14 cellular contexts compared by ENCODE assay signal in the genomic region with DNA sequence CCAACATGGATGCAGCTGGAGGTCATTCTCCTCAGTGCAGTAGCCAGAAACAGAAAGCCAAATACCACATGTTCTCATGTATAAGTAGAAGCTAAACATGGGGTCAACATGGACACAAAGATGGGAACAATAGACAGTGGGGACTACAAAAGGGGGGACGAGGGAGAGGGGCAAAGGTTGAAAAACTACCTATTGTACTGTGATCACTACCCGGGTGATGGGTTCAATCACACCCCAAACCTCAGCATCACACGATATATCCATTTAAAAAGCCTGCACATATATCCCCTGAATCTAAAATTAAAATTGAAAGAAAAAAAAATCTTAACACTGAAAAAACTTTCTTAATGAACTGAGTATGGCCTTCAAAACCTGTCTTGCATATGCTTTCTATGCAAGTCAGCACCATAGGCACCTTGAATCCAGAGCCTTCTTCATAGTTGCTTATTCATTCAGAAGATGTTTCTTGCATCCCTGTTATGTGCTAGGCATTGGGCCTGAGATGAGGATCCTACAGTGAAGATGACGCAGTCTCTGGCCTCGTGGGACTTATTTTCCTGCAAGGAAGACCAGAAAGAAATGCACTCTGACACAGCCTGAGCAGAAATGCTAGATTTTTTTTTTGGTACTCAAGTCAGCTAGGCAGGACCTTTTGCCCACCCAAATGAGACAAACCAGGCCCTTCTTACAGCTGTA. TPM values are rescaled to one million over a fixed set of nuclear protein-coding genes. Genes with fewer than 3 reads are reported as not detected.
A peak's percentile ranks its signal among the peaks of the same experiment; 100 is the strongest.
DNase-seq lines count a peak whose midpoint lies in the region; ATAC-seq, FAIRE-seq and TF ChIP-seq lines count a peak whose summit lies in the region.
"Had no signal": no experiment of that assay in that cellular context is flagged by ENCODE, and none has a peak within 500 bp of the region (broad histone marks: within the 10 kb centered on the region; RNA-seq: fewer than 3 reads in every experiment).

No MANE protein-coding gene starts in this region.

- TF ChIP-seq EP300 in HepG2 (IDR thresholded peaks at IDR 0.05; ENCODE audit: low read depth in 2 of 2, low read length in 2 of 2) (no peak), HepG2 (CRISPR knock-in tag; IDR thresholded peaks at IDR 0.05; ENCODE audit: borderline replicate concordance) (no peak)

- H3K36me3 ChIP-seq in liver (ENCODE audit: control insufficient read depth in 4 of 4, insufficient read depth in 3 of 4, low read depth in 1 of 4, low read length in 3 of 4), result peaks cover 4 to 24% (median 13%) of the 10 kb centered on the region in 4 donors
- H3K36me3 ChIP-seq in HepG2 (replicated peaks in 1 of 2; ENCODE audit: control insufficient read depth in 1 of 2, insufficient read depth in 2 of 2, low read length in 2 of 2), result no peaks in the 10 kb centered on the region

- ATAC-seq in HepG2 (no peak), sciatic nerve (peak; percentile 43), GM21619 (IDR thresholded peaks at IDR 0.05; ENCODE audit: unreplicated experiment) (no peak)
- ATAC-seq: stimulated activated memory B cell treated with anti-CD40 and anti-IgM and Interleukin-4, amounts not matched to agents 10 μg/mL and 1 μg/mL and 100 μg/mL, for 72 hours had no signal

- H2AFZ ChIP-seq in HepG2 (ENCODE audit: low read length), result no peak overlapping the region

- H3K4me1 ChIP-seq in liver (ENCODE audit: control insufficient read depth in 4 of 4, insufficient read depth in 4 of 4, low read length in 3 of 4) (peaks cover 0 to 6% (median 0%) of the 10 kb centered on the region in 4 donors), HepG2 (ENCODE audit: insufficient read depth, low read length) (peaks cover 15% of the 10 kb centered on the region)

- CTCF ChIA-PET in HepG2 (lab: Yijun Ruan, JAX; ENCODE audit: low intra/inter-chr PET ratio, low total read pairs), result no interaction called here

- H3K27ac ChIP-seq in liver (ENCODE audit: low read depth in 1 of 2, low read length in 2 of 2) (no peak overlapping the region), HepG2 (ENCODE audit: extremely low read length, insufficient read depth, low read length) (no peak overlapping the region)

- H3K27me3 ChIP-seq in liver (ENCODE audit: control insufficient read depth in 4 of 4, insufficient read depth in 4 of 4, low read length in 3 of 4) (no peaks in the 10 kb centered on the region), HepG2 (ENCODE audit: control insufficient read depth in 1 of 2, insufficient read depth in 2 of 2, low read length in 2 of 2) (peaks cover 7 to 80% of the 10 kb centered on the region in 2 experiments; a peak in 4 of 5 replicates)

- POLR2A ChIA-PET in HepG2 (lab: Yijun Ruan, JAX), result no interaction called here

- TF ChIP-seq RAD21 in liver (IDR thresholded peaks at IDR 0.05) (no peak), HepG2 (CRISPR knock-in tag; IDR thresholded peaks at IDR 0.05) (no peak)

- in situ Hi-C loops in HepG2 (cut with HindIII; ENCODE audit: extremely low pct_ligation_motif_present, low pct_unique_long_range_greater_than_20kb), result no loop called here

- H3K9me3 ChIP-seq in liver (ENCODE audit: control insufficient read depth in 4 of 4, low read length in 3 of 4) (no peaks in the 10 kb centered on the region), HepG2 (ENCODE audit: low read length) (no peaks in the 10 kb centered on the region)
- H3K9me3 ChIP-seq: Caco-2 had no signal

- no peak for TF ChIP-seq POLR2A in HepG2 (IDR thresholded peaks at IDR 0.05; ENCODE audit: insufficient read depth in 1 of 2, low read depth in 2 of 2, low read length in 2 of 2)

- DNase-seq in HepG2 (ENCODE audit: low spot score), result no peak
- peak; percentile 58 for DNase-seq in fibroblast of pulmonary artery (ENCODE audit: low read depth)
- DNase-seq in sciatic nerve (ENCODE audit: low spot score), result no peak
- no peak for DNase-seq in islet precursor cell
- no peak for DNase-seq in foreskin melanocyte
- DNase-seq in GOT3 (lab: John Stamatoyannopoulos, UW), result no peak
- DNase-seq: activated CD4-positive, alpha-beta T cell treated with anti-CD3 and anti-CD28 coated beads, Interleukin-2, amount 10 ng/mL, durations not matched to agents 24 days and 14 days; NCI-H1436; NCI-H524 treated with DMSO at 0.1 percent for 48 hours had no signal

- H3K4me3 ChIP-seq in liver (ENCODE audit: low read depth in 1 of 3, low read length in 3 of 3) (no peak overlapping the region), HepG2 (replicated peaks in 1 of 3; ENCODE audit: insufficient read depth in 1 of 3, low read depth in 2 of 3, low read length in 3 of 3) (no peak overlapping the region), fibroblast of pulmonary artery (replicated peaks; ENCODE audit: low read depth, low read length) (no peak overlapping the region)

- H3K4me2 ChIP-seq in HepG2 (ENCODE audit: low read depth, low read length), result no peak overlapping the region

- 83% methylated on average over 5 of the region's 5 CpGs for WGBS in liver
- WGBS in HepG2 (ENCODE audit: low lambda C conversion rate), result 28% methylated on average over 4 of the region's 5 CpGs

- intact Hi-C loops in HepG2 (cut with micrococcal nuclease; ENCODE audit: unreplicated experiment), result no loop called here
- intact Hi-C loops in sciatic nerve (cut with DNase I), result no loop called here

- no peaks in the 10 kb centered on the region for H3K79me2 ChIP-seq in HepG2 (ENCODE audit: insufficient read depth, low read length)

- peaks cover 14% of the 10 kb centered on the region for H4K20me1 ChIP-seq in HepG2 (ENCODE audit: insufficient read depth, low read length)

- BruUV-seq in HepG2 (replicated peaks; lab: Mats Ljungman, UMichigan), result no TSS peak

- no peak for TF ChIP-seq CTCF in liver (IDR thresholded peaks at IDR 0.05; ENCODE audit: low read depth, low read length, missing input control)
- TF ChIP-seq CTCF in HepG2 (CRISPR knock-in tag; IDR thresholded peaks at IDR 0.05), result no peak
- no peak for TF ChIP-seq CTCF in fibroblast of pulmonary artery (IDR thresholded peaks at IDR 0.05; ENCODE audit: low read length, missing control alignments)

- no peak for FAIRE-seq in HepG2 (lab: Jason Lieb, UNC)
- FAIRE-seq: GM18507 had no signal

- H3K9ac ChIP-seq in liver (ENCODE audit: low read depth in 1 of 2, low read length in 2 of 2), result no peak overlapping the region
- H3K9ac ChIP-seq in HepG2 (ENCODE audit: insufficient read depth, low read depth, low read length), result no peak overlapping the region

TF ChIP-seq in liver, 16 proteins besides CTCF, POLR2A, EP300 and RAD21 (continues in another document):
- peak; percentile 0 for TF ChIP-seq SP1 (IDR thresholded peaks at IDR 0.05)
- TF ChIP-seq ATF3 (IDR thresholded peaks at IDR 0.05), result peak; percentile 20
- TF ChIP-seq JUND (IDR thresholded peaks at IDR 0.05), result peak in 1 of 2 donors; percentile 57

TF ChIP-seq in HepG2, 621 proteins besides CTCF, POLR2A, EP300 and RAD21 (continues in another document):
- TF ChIP-seq TBX2 (CRISPR knock-in tag; IDR thresholded peaks at IDR 0.05; ENCODE audit: borderline replicate concordance), result no peak
- TF ChIP-seq GTF2F1 (IDR thresholded peaks at IDR 0.05; ENCODE audit: low read length), result no peak
- no peak for TF ChIP-seq DPF2 (CRISPR knock-in tag; IDR thresholded peaks at IDR 0.05; ENCODE audit: borderline replicate concordance, low read depth)
- no peak for TF ChIP-seq YY1 (IDR thresholded peaks at IDR 0.05; ENCODE audit: insufficient read depth, insufficient replicate concordance, low read depth, low read length)
- no peak for TF ChIP-seq REPIN1 (CRISPR knock-in tag; IDR thresholded peaks at IDR 0.05; ENCODE audit: borderline replicate concordance, low read depth)
- no peak for TF ChIP-seq ZNF549 (CRISPR knock-in tag; IDR thresholded peaks at IDR 0.05)
- TF ChIP-seq ZNF740 (CRISPR knock-in tag; IDR thresholded peaks at IDR 0.05), result no peak
- no peak for TF ChIP-seq ZNF782 (CRISPR knock-in tag; IDR thresholded peaks at IDR 0.05; ENCODE audit: borderline replicate concordance)
- no peak for TF ChIP-seq ZNF17 (CRISPR knock-in tag; IDR thresholded peaks at IDR 0.05)
- TF ChIP-seq IRF2 (CRISPR knock-in tag; IDR thresholded peaks at IDR 0.05), result no peak
- no peak for TF ChIP-seq CCAR2 (optimal IDR thresholded peaks at IDR 0.05; ENCODE audit: low read depth, low read length)
- no peak for TF ChIP-seq EZH2 (conservative IDR thresholded peaks at IDR 0.05; ENCODE audit: low read depth, low read length)
- no peak for TF ChIP-seq ZNF788 (CRISPR knock-in tag; IDR thresholded peaks at IDR 0.05; ENCODE audit: borderline replicate concordance)
- no peak for TF ChIP-seq SRSF1 (optimal IDR thresholded peaks at IDR 0.05; ENCODE audit: low read depth, low read length)

RNA-seq across cellular contexts. Expression of gene NNMT, which starts 20.9 kb away (rescaled TPM):
- total RNA-seq in liver (1,000 to 10,000 TPM in 1 of 2 donors, under 1 TPM in 1; 0.47 to 2,438 TPM), HepG2 (2016; rRNA removed; fragmentation: Illumina TruSeq; extraction: Trizol) (not detected in 2 replicates), sciatic nerve (322 TPM)
- polyA plus RNA-seq in liver (1,000 to 10,000 TPM; 3,316 to 3,724 TPM), HepG2 (2011; rRNA removed) (0.13 TPM in 1 of 2 replicates, not detected in the other)
- not detected in 2 replicates for total RNA-seq in HepG2 (2016; cell fraction: cytosol; rRNA removed; fragmentation: Illumina TruSeq; extraction: Trizol; ENCODE audit: low read depth)
- not detected in 2 replicates for total RNA-seq in HepG2 (2016; cell fraction: insoluble cytoplasmic fraction; rRNA removed; fragmentation: Illumina TruSeq; extraction: Trizol)
- total RNA-seq in HepG2 (2016; cell fraction: membrane; rRNA removed; fragmentation: Illumina TruSeq; extraction: Trizol), result not detected in 2 replicates
- not detected in 2 replicates for total RNA-seq in HepG2 (2016; cell fraction: nucleus; rRNA removed; fragmentation: Illumina TruSeq; extraction: Trizol)
- polyA plus RNA-seq in HepG2 (2011; cell fraction: cytosol; rRNA removed), result 0.21 TPM in 1 of 2 replicates, not detected in the other
- polyA plus RNA-seq in HepG2 (2011; cell fraction: nucleus; rRNA removed), result not detected in 2 replicates
- not detected in 2 replicates for polyA plus RNA-seq in HepG2 (2012)
- polyA plus RNA-seq in HepG2 (2016; cell fraction: cytosol; fragmentation: Illumina TruSeq; extraction: Trizol; ENCODE audit: low read depth), result not detected in 2 replicates
- polyA plus RNA-seq in HepG2 (2016; cell fraction: insoluble cytoplasmic fraction; fragmentation: Illumina TruSeq; extraction: Trizol; ENCODE audit: low read depth), result not detected in 2 replicates
- polyA plus RNA-seq in HepG2 (2016; cell fraction: membrane; fragmentation: Illumina TruSeq; extraction: Trizol; ENCODE audit: low read depth), result not detected in 2 replicates
- not detected in 2 replicates for polyA plus RNA-seq in HepG2 (2016; cell fraction: nucleus; fragmentation: Illumina TruSeq; extraction: Trizol; ENCODE audit: insufficient read depth, low read depth)
- polyA minus RNA-seq in HepG2 (2011; rRNA and poly(A)+ RNA removed; ENCODE audit: low replicate concordance), result 129 TPM in 1 of 2 replicates, not detected in the other
- 1.6 and 1.8 TPM in 2 replicates for polyA minus RNA-seq in HepG2 (2011; cell fraction: cytosol; rRNA and poly(A)+ RNA removed)
- 1.4 and 1.5 TPM in 2 replicates for polyA minus RNA-seq in HepG2 (2011; cell fraction: nucleus; rRNA and poly(A)+ RNA removed)
- total RNA-seq: activated CD4-positive, alpha-beta T cell treated with anti-CD3 and anti-CD28 coated beads, Interleukin-2, amount 10 ng/mL, durations not matched to agents 24 days and 14 days had no signal
